ENCODE assay signal across 8 cellular contexts in genomic region chr11:72750556-72751292, GRCh38. TPM values are rescaled to one million over a fixed set of nuclear protein-coding genes. Genes with fewer than 3 reads are reported as not detected.
DNase-seq lines count a peak whose midpoint lies in the region; TF ChIP-seq lines count a peak whose summit lies in the region.

No MANE protein-coding gene starts in this region.

- peak overlapping the region; percentile 93 for H3K9ac ChIP-seq in mesendoderm (ENCODE audit: low read length)

- peaks cover 39% of the 10 kb centered on the region for H3K79me1 ChIP-seq in mesendoderm (ENCODE audit: low read length)

- H4K8ac ChIP-seq in mesendoderm (ENCODE audit: low read depth, low read length) = no peak overlapping the region

- no peak overlapping the region for H2BK120ac ChIP-seq in mesendoderm (ENCODE audit: low read depth, low read length)

- no peak overlapping the region for H3K4ac ChIP-seq in mesendoderm (ENCODE audit: low read depth, low read length)

- H4K5ac ChIP-seq in mesendoderm (ENCODE audit: low read length) = no peak overlapping the region

- H2AK5ac ChIP-seq in mesendoderm (ENCODE audit: low read length) = no peak overlapping the region

- H3K4me2 ChIP-seq in mesendoderm (ENCODE audit: low read length) = peak overlapping the region; percentile 92

- no peak overlapping the region for H3K27ac ChIP-seq in ACC112 (ENCODE audit: low read depth, low read length)
- peak overlapping the region in 3 of 5 donors; percentile 9 to 75 (median 26) for H3K27ac ChIP-seq in adrenal gland
- no peak overlapping the region for H3K27ac ChIP-seq in mesendoderm (ENCODE audit: low read depth, low read length)
- no peak overlapping the region for H3K27ac ChIP-seq in SJCRH30

- H3K27me3 ChIP-seq in ACC112 (ENCODE audit: insufficient read depth, low read length) (no peaks in the 10 kb centered on the region), H7 (ENCODE audit: control insufficient read depth, insufficient read depth, low read length) (no peaks in the 10 kb centered on the region), adrenal gland (no peaks in the 10 kb centered on the region), mesendoderm (ENCODE audit: insufficient read depth, low read length, poor library complexity) (no peaks in the 10 kb centered on the region), SJCRH30 (no peaks in the 10 kb centered on the region)

- no peak overlapping the region for H3K23ac ChIP-seq in mesendoderm (ENCODE audit: low read length)

- peaks cover 32% of the 10 kb centered on the region for H3K79me2 ChIP-seq in ACC112 (ENCODE audit: control insufficient read depth, insufficient read depth, low read length, unreplicated experiment)
- peaks cover 49% of the 10 kb centered on the region for H3K79me2 ChIP-seq in mesendoderm (ENCODE audit: control insufficient read depth, insufficient read depth, low read length)

- DNase-seq in H7 (no peak), adrenal gland (no peak), mesendoderm (no peak), NCI-H2029 treated with DMSO at 0.1 percent for 48 hours (lab: John Stamatoyannopoulos, UW) (no peak), SW480 (ENCODE audit: low spot score) (no peak), SJCRH30 (no peak)
- DNase-seq in stimulated activated CD4-positive, alpha-beta T cell treated with anti-CD3 and anti-CD28 coated beads, Interleukin-2, amount 100 ng/mL, for 48 hours = no peak

- H2AFZ ChIP-seq in ACC112 (ENCODE audit: low read length, unreplicated experiment) = no peak overlapping the region

- H3K9me3 ChIP-seq in adrenal gland (replicated peaks in 1 of 3) = no peaks in the 10 kb centered on the region
- no peaks in the 10 kb centered on the region for H3K9me3 ChIP-seq in SJCRH30 (replicated peaks)

- no peak overlapping the region for H3K18ac ChIP-seq in mesendoderm (ENCODE audit: low read length)

- no peak for TF ChIP-seq CTCF in adrenal gland (IDR thresholded peaks at IDR 0.05)

- no peak overlapping the region for H2BK5ac ChIP-seq in mesendoderm (ENCODE audit: low read length)

- TF ChIP-seq POLR2A in adrenal gland (IDR thresholded peaks at IDR 0.05) = no peak

- no peak overlapping the region for H2BK15ac ChIP-seq in mesendoderm (replicated peaks; ENCODE audit: low read depth)

- intact Hi-C loops in adrenal gland (cut with DNase I) = no loop called here

- WGBS in adrenal gland, 4 donors = 69 to 86% (median 82%) methylated on average over 2 to 3 of the region's 3 CpGs
- WGBS in mesendoderm (ENCODE audit: extremely low coverage, insufficient coverage, low lambda C conversion rate) = no CpG with 5 or more reads among the region's 3 CpGs

- H3K56ac ChIP-seq in mesendoderm (ENCODE audit: low read length) = peak overlapping the region; percentile 84

- H3K36me3 ChIP-seq in ACC112 (ENCODE audit: insufficient read depth, low read length) (no peaks in the 10 kb centered on the region), H7 (replicated peaks; ENCODE audit: control insufficient read depth, insufficient read depth, low read length) (peaks cover 2% of the 10 kb centered on the region; the same call in 1 of the 2 replicates), adrenal gland (replicated peaks in 1 of 2) (no peaks in the 10 kb centered on the region), mesendoderm (ENCODE audit: control insufficient read depth, insufficient read depth, low read length) (no peaks in the 10 kb centered on the region), SJCRH30 (no peaks in the 10 kb centered on the region)

- H3K4me3 ChIP-seq in ACC112 (ENCODE audit: low read depth, low read length) (peak overlapping the region; percentile 95), H7 (ENCODE audit: insufficient read depth, low read depth, low read length) (0 out of 2 replicates have a peak overlapping the region, but pooled peaks have one; percentile 67), adrenal gland (peak overlapping the region in 1 of 4 donors; percentile 73), mesendoderm (ENCODE audit: low read length) (no peak overlapping the region), SJCRH30 (no peak overlapping the region)

- H3K4me1 ChIP-seq in ACC112 (ENCODE audit: control insufficient read depth, insufficient read depth, low read length, unreplicated experiment) = peaks cover 19% of the 10 kb centered on the region
- H3K4me1 ChIP-seq in adrenal gland (replicated peaks in 1 of 2) = peaks cover 52 to 66% of the 10 kb centered on the region in 2 donors
- peaks cover 12% of the 10 kb centered on the region for H3K4me1 ChIP-seq in mesendoderm (ENCODE audit: control insufficient read depth, low read depth, low read length)
- peaks cover 2% of the 10 kb centered on the region; the same call in 1 of the 2 replicates for H3K4me1 ChIP-seq in SJCRH30

RNA-seq across cellular contexts. Expression of gene ARAP1, which starts 1.5 kb away (rescaled TPM):
- total RNA-seq in H7 (2014; rRNA removed; shearing (Covaris generic)) = 85.2 and 85.5 TPM in 2 replicates
- 100 to 1,000 TPM; 103 to 216 (median 153) TPM for total RNA-seq in adrenal gland
- 100 to 1,000 TPM in 2 of 3 donors, 10 to 100 TPM in 1; 30.0 to 217 (median 150) TPM for polyA plus RNA-seq in adrenal gland
- polyA plus RNA-seq in mesendoderm (2013, experiment 1 of 2) = 29.0 TPM
- polyA plus RNA-seq in mesendoderm (2013, experiment 2 of 2) = 27.5 TPM
- total RNA-seq in SJCRH30 (2014; rRNA removed; shearing (Covaris generic)) = 19.0 and 22.1 TPM in 2 replicates

RNA-seq across cellular contexts. Expression of gene STARD10, which starts 43.1 kb away (rescaled TPM):
- total RNA-seq in H7 (2014; rRNA removed; shearing (Covaris generic)) = 19.3 and 26.8 TPM in 2 replicates
- total RNA-seq in adrenal gland = 100 to 1,000 TPM; 190 to 425 (median 350) TPM
- 100 to 1,000 TPM; 261 to 668 (median 513) TPM for polyA plus RNA-seq in adrenal gland
- 12.8 TPM for polyA plus RNA-seq in mesendoderm (2013, experiment 1 of 2)
- 13.7 TPM for polyA plus RNA-seq in mesendoderm (2013, experiment 2 of 2)
- 6.0 and 10.3 TPM in 2 replicates for total RNA-seq in SJCRH30 (2014; rRNA removed; shearing (Covaris generic))

Comparison
In these comparisons a context has a peak if more than half of its experiments do, and no peak if none do; other contexts are left out.
1. H3K27ac ChIP-seq: peak in adrenal gland (3 of 5); none in ACC112 (single experiment), mesendoderm (single experiment) and SJCRH30 (single experiment).
2. H3K4me3 ChIP-seq: peak in ACC112 (single experiment) and H7 (single experiment); none in mesendoderm (single experiment) and SJCRH30 (single experiment).